ENCODE assay signal across 9 cellular contexts in the genomic region with DNA sequence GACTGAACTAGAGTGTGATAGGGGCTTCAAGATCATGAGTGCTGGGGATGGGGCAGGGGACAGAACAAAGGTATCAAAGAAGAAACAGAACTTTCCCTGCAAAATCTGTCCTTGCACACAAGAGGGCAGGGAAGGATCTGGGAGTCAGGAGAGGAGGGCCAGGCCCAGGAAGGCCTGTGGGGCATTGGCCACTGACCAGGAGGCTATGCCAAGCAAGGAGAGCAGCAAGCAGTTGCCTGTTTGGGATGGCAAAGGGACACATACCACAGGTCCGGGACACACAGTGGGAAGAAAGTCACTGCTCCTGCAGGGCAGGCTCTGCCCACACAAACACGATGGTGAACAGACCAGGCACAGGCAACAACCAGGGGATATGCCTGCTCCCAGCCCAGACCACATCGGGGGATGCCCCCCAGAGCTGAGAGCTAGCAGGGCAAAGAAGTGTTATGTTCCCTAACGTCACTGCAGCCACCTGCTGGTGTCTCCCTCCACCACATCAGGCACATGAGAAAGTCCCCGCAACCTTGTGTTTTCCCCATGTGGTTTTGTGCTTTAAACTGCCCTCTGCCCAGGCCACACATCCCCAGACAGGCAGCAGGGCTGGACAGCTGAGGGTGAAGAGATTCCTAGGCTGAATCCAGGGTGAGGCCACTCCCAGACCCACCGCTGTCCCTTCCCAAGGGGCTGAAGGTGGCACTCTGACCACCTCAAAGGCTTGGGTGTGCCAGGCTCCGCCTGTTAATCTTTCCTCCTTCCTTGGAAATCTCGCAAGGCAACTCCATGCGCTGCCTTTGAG. TPM values are rescaled to one million over a fixed set of nuclear protein-coding genes. Genes with fewer than 3 reads are reported as not detected.
DNase-seq lines count a peak whose midpoint lies in the region; ATAC-seq and TF ChIP-seq lines count a peak whose summit lies in the region.
"Had no signal": no experiment of that assay in that cellular context is flagged by ENCODE, and none has a peak within 500 bp of the region (broad histone marks: within the 10 kb centered on the region; RNA-seq: fewer than 3 reads in every experiment).

No MANE protein-coding gene starts in this region.

- CTCF ChIA-PET in activated naive CD4-positive, alpha-beta T cell treated with anti-CD3 and anti-CD28 coated beads for 36 hours (lab: Charles Lee): interaction anchor here (0.7 to 4.7 kb wide), 4 partner anchors 46 to 253 kb away, joined by 4 to 98 read pairs (median 12); no protein-coding TSS in a partner anchor

- 54 to 75% methylated on average over 8 to 9 of the region's 9 CpGs for WGBS in lower leg skin, 2 donors

- ATAC-seq in HG02759 (IDR thresholded peaks at IDR 0.05; ENCODE audit: unreplicated experiment): peak; percentile 90

- no peak for TF ChIP-seq CTCF in lower leg skin (IDR thresholded peaks at IDR 0.05)

- DNase-seq in activated naive CD4-positive, alpha-beta T cell treated with anti-CD3 and anti-CD28 coated beads for 36 hours: peak; percentile 64
- no peak for DNase-seq in activated naive CD4-positive, alpha-beta T cell treated with Interleukin-2 at 50 U/mL for 16 hours
- DNase-seq in SW480 (ENCODE audit: low spot score) (peak; percentile 11), OCI-M1 (lab: John Stamatoyannopoulos, UW) (no peak), hypothalamus (lab: John Stamatoyannopoulos, UW) (no peak), lower leg skin (ENCODE audit: low spot score in 2 of 2) (no peak)
- DNase-seq in stimulated activated CD8-positive, alpha-beta memory T cell treated with anti-CD3 and anti-CD28 coated beads, Interleukin-4, amount 100 ng/mL, for 48 hours: peak; percentile 45
- DNase-seq: NCI-H345 had no signal

- peaks cover 4% of the 10 kb centered on the region for H3K4me1 Mint-ChIP-seq in activated naive CD4-positive, alpha-beta T cell treated with anti-CD3 and anti-CD28 coated beads for 36 hours (ENCODE audit: low read depth)

- intact Hi-C loops in activated naive CD4-positive, alpha-beta T cell treated with anti-CD3 and anti-CD28 coated beads for 36 hours (cut with micrococcal nuclease): loop anchor here (5.0 kb wide), 1 partner anchor 348 kb away; a partner anchor contains a TSS
- intact Hi-C loops in lower leg skin (cut with DNase I; ENCODE audit: low total_unique reads): loop anchor here (5.0 kb wide), 2 partner anchors 72 to 147 kb away; no protein-coding TSS in a partner anchor

- H3K36me3 Mint-ChIP-seq in activated naive CD4-positive, alpha-beta T cell treated with anti-CD3 and anti-CD28 coated beads for 36 hours (ENCODE audit: low read depth): peaks cover 11% of the 10 kb centered on the region

- H3K4me3 Mint-ChIP-seq in activated naive CD4-positive, alpha-beta T cell treated with anti-CD3 and anti-CD28 coated beads for 36 hours: no peak overlapping the region

- no peak for TF ChIP-seq POLR2A in lower leg skin (IDR thresholded peaks at IDR 0.05)

- no peak overlapping the region for H3K4me3 ChIP-seq in lower leg skin (ENCODE audit: low read depth, poor library complexity, severe bottlenecking)

- H3K27ac Mint-ChIP-seq in activated naive CD4-positive, alpha-beta T cell treated with anti-CD3 and anti-CD28 coated beads for 36 hours: peak overlapping the region; percentile 38

- no peaks in the 10 kb centered on the region for H3K27me3 Mint-ChIP-seq in activated naive CD4-positive, alpha-beta T cell treated with anti-CD3 and anti-CD28 coated beads for 36 hours (ENCODE audit: low read depth)

- H3K9me3 Mint-ChIP-seq in activated naive CD4-positive, alpha-beta T cell treated with anti-CD3 and anti-CD28 coated beads for 36 hours: no peaks in the 10 kb centered on the region

RNA-seq across cellular contexts. Expression of a gene that starts 53.6 kb away (rescaled TPM):
- 10 to 100 TPM; 45.5 to 46.3 TPM for total RNA-seq in activated naive CD4-positive, alpha-beta T cell treated with anti-CD3 and anti-CD28 coated beads for 36 hours
- 1 to 10 TPM in 2 of 4 donors, under 1 TPM in 2; 0.38 to 1.6 (median 1.0) TPM for total RNA-seq in lower leg skin

Comparison
In these comparisons a context has a peak if more than half of its experiments do, and no peak if none do; other contexts are left out.
1. DNase-seq: peak in activated naive CD4-positive, alpha-beta T cell treated with anti-CD3 and anti-CD28 coated beads for 36 hours (single experiment), SW480 (single experiment) and stimulated activated CD8-positive, alpha-beta memory T cell treated with anti-CD3 and anti-CD28 coated beads, Interleukin-4, amount 100 ng/mL, for 48 hours (single experiment); none in activated naive CD4-positive, alpha-beta T cell treated with Interleukin-2 at 50 U/mL for 16 hours (single experiment), OCI-M1 (single experiment), hypothalamus (0 of 51) and lower leg skin (0 of 2).
2. RNA of a gene that starts 53.6 kb away (total RNA-seq): 45.5 to 46.3 TPM in activated naive CD4-positive, alpha-beta T cell treated with anti-CD3 and anti-CD28 coated beads for 36 hours; 0.38 to 1.6 TPM in lower leg skin; every median in the first group is over 10 times any median in the second.